ENCODE assay signal across 11 cellular contexts in the genomic region with DNA sequence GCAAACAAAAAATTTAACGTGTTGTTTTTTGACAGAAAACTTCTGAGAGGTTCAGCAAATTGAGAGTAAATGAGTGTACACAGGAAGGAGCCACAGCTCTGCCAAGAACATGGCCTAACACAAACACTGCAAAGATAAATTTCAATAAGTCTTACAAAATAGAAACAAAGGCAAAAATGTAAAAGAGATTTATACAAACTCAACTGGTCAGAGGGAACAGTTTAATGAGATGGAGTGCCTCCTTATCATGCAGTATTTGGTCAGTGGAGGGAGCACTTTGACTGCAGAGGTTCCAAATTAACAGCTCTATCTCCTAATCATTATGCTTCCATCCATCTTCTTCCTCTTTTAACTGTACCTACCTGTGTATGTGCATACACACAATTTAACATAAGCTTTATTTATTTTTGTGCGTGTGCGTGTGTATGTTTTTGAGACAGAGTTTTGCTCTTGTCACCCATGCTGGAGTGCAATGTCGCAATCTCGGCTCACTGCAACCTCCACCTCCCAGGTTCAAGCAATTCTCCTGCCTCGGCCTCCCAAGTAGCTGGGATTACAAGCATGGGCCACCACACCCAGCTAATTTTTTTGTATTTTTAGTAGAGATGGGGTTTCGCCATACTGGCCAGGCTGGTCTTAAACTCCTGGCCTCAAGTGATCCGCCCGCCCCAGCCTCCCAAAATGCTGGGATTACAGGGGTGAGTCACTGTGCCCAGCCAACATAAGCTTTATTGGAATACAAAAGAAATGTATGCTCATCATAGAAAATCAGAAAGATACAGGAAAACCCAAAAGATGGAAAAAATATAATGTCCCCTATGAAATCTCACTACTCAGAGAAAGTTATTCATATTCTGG.
DNase-seq lines count a peak whose midpoint lies in the region; ATAC-seq, FAIRE-seq and TF ChIP-seq lines count a peak whose summit lies in the region.
"Had no signal": no experiment of that assay in that cellular context is flagged by ENCODE, and none has a peak within 500 bp of the region (broad histone marks: within the 10 kb centered on the region; RNA-seq: fewer than 3 reads in every experiment).

No MANE protein-coding gene starts in this region.

- no peaks in the 10 kb centered on the region for H3K9me1 ChIP-seq in keratinocyte (ENCODE audit: control insufficient read depth, extremely low read depth, insufficient read depth, low read length)

- H3K27me3 Mint-ChIP-seq in HFFc6 (ENCODE audit: insufficient read depth) (no peaks in the 10 kb centered on the region), T-helper 17 cell (no peaks in the 10 kb centered on the region)

- dilution Hi-C loops in keratinocyte (cut with MboI; ENCODE audit: extremely low pct_ligation_motif_present, low sequenced_read_pairs) = loop anchor here (25.0 kb wide), 1 partner anchor 113 kb away; a partner anchor contains a TSS

- H3K36me3 ChIP-seq in adipocyte (ENCODE audit: control insufficient read depth, insufficient read depth, low read length, severe bottlenecking) (no peaks in the 10 kb centered on the region), keratinocyte (ENCODE audit: control insufficient read depth in 2 of 2, extremely low read depth in 1 of 2, insufficient read depth in 2 of 2, low read length in 2 of 2) (peaks cover 5 to 7% of the 10 kb centered on the region in 2 experiments)

- peak; percentile 5 for FAIRE-seq in keratinocyte (lab: Jason Lieb, UNC)

- peak overlapping the region; percentile 62; the same call in 1 of the 2 replicates for H3K27ac Mint-ChIP-seq in HFFc6
- no peak overlapping the region for H3K27ac Mint-ChIP-seq in T-helper 17 cell

- TF ChIP-seq CTCF in HFFc6 (IDR thresholded peaks at IDR 0.05) = peak; percentile 57
- TF ChIP-seq CTCF in keratinocyte (optimal IDR thresholded peaks at IDR 0.05 in 1 of 3, IDR thresholded peaks at IDR 0.05 in 1 of 3, conservative IDR thresholded peaks at IDR 0.05 in 1 of 3; ENCODE audit: extremely low read depth in 1 of 3, insufficient read depth in 2 of 3, low read length in 3 of 3) = peak; percentile 20 to 52 (median 42)

- peaks cover 61% of the 10 kb centered on the region for H3K79me2 ChIP-seq in keratinocyte (ENCODE audit: control insufficient read depth, insufficient read depth, low read length)

- ATAC-seq in HG03460 (IDR thresholded peaks at IDR 0.05; ENCODE audit: unreplicated experiment) (no peak), left ventricle myocardium superior (no peak), T-helper 17 cell (no peak)

- no peaks in the 10 kb centered on the region for H3K9me3 ChIP-seq in adipocyte (ENCODE audit: control insufficient read depth, low read length)
- no peaks in the 10 kb centered on the region for H3K9me3 ChIP-seq in keratinocyte (ENCODE audit: control insufficient read depth, low read depth, low read length)
- H3K9me3 ChIP-seq in T-helper 17 cell (ENCODE audit: control insufficient read depth, low read length, poor library complexity, severe bottlenecking) = no peaks in the 10 kb centered on the region

- no peak overlapping the region for H3K4me3 Mint-ChIP-seq in HFFc6
- no peak overlapping the region for H3K4me3 Mint-ChIP-seq in T-helper 17 cell
- H3K4me3 Mint-ChIP-seq: immature natural killer cell had no signal

- intact Hi-C loops in left ventricle myocardium superior (cut with micrococcal nuclease) = loop anchor here (10.0 kb wide), 1 partner anchor 110 kb away; a partner anchor contains a TSS

- no peak overlapping the region for H3K4me2 ChIP-seq in keratinocyte (ENCODE audit: control insufficient read depth, extremely low read depth, insufficient read depth, low read depth, low read length)

- no peaks in the 10 kb centered on the region for H4K20me1 ChIP-seq in keratinocyte (ENCODE audit: control insufficient read depth, extremely low read depth, insufficient read depth, low read length)

- H3K4me1 Mint-ChIP-seq in HFFc6 (ENCODE audit: low read depth) (peaks cover 67% of the 10 kb centered on the region), T-helper 17 cell (peaks cover 26% of the 10 kb centered on the region)

- DNase-seq in CMK (ENCODE audit: low read depth) (peak; percentile 22), HFFc6 (no peak), adipocyte (ENCODE audit: low read depth) (peak; percentile 31), keratinocyte (ENCODE audit: low read depth, low spot score) (no peak), NCI-H146 (lab: John Stamatoyannopoulos, UW) (no peak), left ventricle myocardium superior (no peak), T-helper 17 cell (no peak)
- DNase-seq: NCI-H1694 treated with DMSO at 0.1 percent for 48 hours had no signal

- H3K9ac ChIP-seq in adipocyte (ENCODE audit: low read length) = no peak overlapping the region
- no peak overlapping the region for H3K9ac ChIP-seq in keratinocyte (ENCODE audit: control insufficient read depth, extremely low read depth, insufficient read depth, low read length)

- H3K4me1 ChIP-seq in adipocyte (ENCODE audit: control insufficient read depth, insufficient read depth, low read length) (peaks cover 23% of the 10 kb centered on the region), keratinocyte (ENCODE audit: control insufficient read depth, extremely low read depth, insufficient read depth, low read length) (peaks cover 21% of the 10 kb centered on the region)

- H3K36me3 Mint-ChIP-seq in HFFc6 (ENCODE audit: low read depth) (peaks cover 10% of the 10 kb centered on the region), T-helper 17 cell (ENCODE audit: low read depth) (no peaks in the 10 kb centered on the region)
- H3K36me3 Mint-ChIP-seq: immature natural killer cell had no signal

- H3K9me3 Mint-ChIP-seq in HFFc6 = no peaks in the 10 kb centered on the region
- H3K9me3 Mint-ChIP-seq: immature natural killer cell had no signal

- H3K27me3 ChIP-seq in adipocyte (replicated peaks; ENCODE audit: control insufficient read depth, insufficient read depth, low read length) (no peaks in the 10 kb centered on the region), keratinocyte (ENCODE audit: control insufficient read depth, extremely low read depth, insufficient read depth, low read length) (no peaks in the 10 kb centered on the region)

- H3K4me3 ChIP-seq in adipocyte (ENCODE audit: low read length) (no peak overlapping the region), keratinocyte (ENCODE audit: control insufficient read depth in 2 of 3, extremely low read depth in 1 of 3, insufficient read depth in 2 of 3, low read depth in 1 of 3, low read length in 3 of 3) (no peak overlapping the region)
- H3K4me3 ChIP-seq: coronary artery had no signal

- H3K27ac ChIP-seq in keratinocyte (ENCODE audit: control insufficient read depth, insufficient read depth, low read length) = no peak overlapping the region
- H3K27ac ChIP-seq: coronary artery had no signal

- no peak overlapping the region for H2AFZ ChIP-seq in keratinocyte (ENCODE audit: control insufficient read depth, low read length)

Comparison
In these comparisons a context has a peak if more than half of its experiments do, and no peak if none do; other contexts are left out.
1. DNase-seq: peak in CMK (single experiment) and adipocyte (single experiment); none in HFFc6 (single experiment), keratinocyte (single experiment), NCI-H146 (single experiment), left ventricle myocardium superior (single experiment) and T-helper 17 cell (0 of 3).